In the genomic region with DNA sequence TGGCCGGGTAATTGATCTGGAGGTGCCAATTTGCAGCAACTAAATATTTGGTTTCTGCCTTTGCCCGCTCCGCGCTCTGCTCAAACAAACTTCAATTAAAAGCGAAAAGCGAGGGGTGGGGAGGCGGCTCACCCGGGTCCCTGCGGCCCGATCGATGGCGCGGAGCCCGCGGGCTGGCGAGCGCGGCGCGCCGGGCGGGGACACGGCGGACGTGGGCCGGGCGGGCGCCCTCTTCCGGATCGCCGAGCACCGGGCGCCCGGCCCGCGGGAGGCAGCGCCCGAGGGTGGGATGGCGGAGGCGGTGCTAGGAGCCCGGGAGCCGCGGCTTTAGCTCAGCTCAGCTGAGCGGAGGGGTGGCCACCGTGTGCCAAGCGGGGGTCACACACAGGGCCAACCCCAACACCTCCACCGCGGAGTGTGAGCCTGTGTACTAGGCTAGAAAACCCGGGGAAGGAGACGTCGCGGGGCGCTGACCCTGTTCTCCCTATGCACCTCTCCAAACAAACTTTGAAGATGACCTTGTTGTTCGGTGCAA, we compare ENCODE assay signal across 8 cellular contexts. TPM values are rescaled to one million over a fixed set of nuclear protein-coding genes. Genes with fewer than 3 reads are reported as not detected.
DNase-seq lines count a peak whose midpoint lies in the region; ATAC-seq, FAIRE-seq and TF ChIP-seq lines count a peak whose summit lies in the region.

No MANE protein-coding gene starts in this region.

- TF ChIP-seq EP300 in GM12878 (IDR thresholded peaks at IDR 0.05; ENCODE audit: borderline replicate concordance in 1 of 2, control insufficient read depth in 1 of 2, low read depth in 2 of 2, low read length in 2 of 2) = no peak

- H3K9me3 ChIP-seq in GM12878 (replicated peaks; ENCODE audit: control insufficient read depth, insufficient read depth, low read length) = no peaks in the 10 kb centered on the region
- H3K9me3 ChIP-seq in iPS-20b (ENCODE audit: insufficient read depth, low read depth, low read length) = no peaks in the 10 kb centered on the region; the same call in 1 of the 2 replicates
- no peaks in the 10 kb centered on the region for H3K9me3 ChIP-seq in spleen

- H3K36me3 ChIP-seq in GM12878 (ENCODE audit: control insufficient read depth in 2 of 2, insufficient read depth in 2 of 2, low read length in 1 of 2) (peaks cover under 1 to 2% of the 10 kb centered on the region in 2 experiments; a peak in 3 of 4 replicates), iPS-20b (ENCODE audit: insufficient read depth, low read depth, low read length) (no peaks in the 10 kb centered on the region; the same call in 1 of the 2 replicates), spleen (peaks cover 0 to 7% (median 0%) of the 10 kb centered on the region in 6 donors)

- no peaks in the 10 kb centered on the region for H3K79me2 ChIP-seq in GM12878 (ENCODE audit: control insufficient read depth, insufficient read depth, low read length)

- H3K9ac ChIP-seq in GM12878 (ENCODE audit: control insufficient read depth, insufficient read depth, low read length) (peak overlapping the region; percentile 43), iPS-20b (ENCODE audit: low read depth, low read length) (no peak overlapping the region)

- WGBS in GM12878 (ENCODE audit: insufficient coverage, insufficient replicate concordance, low lambda C conversion rate, missing lambda C conversion rate) = 2% methylated on average over 40 of the region's 54 CpGs
- 1 to 17% (median 4%) methylated on average over 2 to 54 of the region's 54 CpGs for WGBS in spleen, 5 donors

- H3K4me2 ChIP-seq in GM12878 (ENCODE audit: control insufficient read depth, insufficient read depth) = peak overlapping the region; percentile 91

- in situ Hi-C loops in GM12878 (cut with MboI) = no loop called here

- no peak for TF ChIP-seq RAD21 in GM12878 (IDR thresholded peaks at IDR 0.05; ENCODE audit: insufficient read depth, low read depth, low read length)

- no peaks in the 10 kb centered on the region; the same call in none of the 2 replicates for H4K20me1 ChIP-seq in GM12878 (ENCODE audit: control insufficient read depth, insufficient read depth)

- peak; percentile 88 for DNase-seq in DMS53 (lab: John Stamatoyannopoulos, UW)
- peak; percentile 73 for DNase-seq in HuH-7.5 (ENCODE audit: low spot score)
- DNase-seq in GM12878 (ENCODE audit: low read depth, low spot score) = no peak
- DNase-seq in spleen = peak; percentile 78
- DNase-seq in NK-92 (lab: John Stamatoyannopoulos, UW; ENCODE audit: unreplicated experiment) = no peak

- H3K27me3 ChIP-seq in GM12878 (replicated peaks in 1 of 2; ENCODE audit: control insufficient read depth in 2 of 2, insufficient read depth in 2 of 2, low read length in 1 of 2) (peaks cover 0 to 6% of the 10 kb centered on the region in 2 experiments; a peak in 2 of 4 replicates), iPS-20b (ENCODE audit: insufficient read depth, low read length) (peaks cover 44% of the 10 kb centered on the region), spleen (replicated peaks in 1 of 7) (peaks cover 0 to 54% (median 32%) of the 10 kb centered on the region in 7 donors)

- FAIRE-seq in GM12878 (lab: Jason Lieb, UNC) = no peak

- H3K27ac ChIP-seq in GM12878 (ENCODE audit: control insufficient read depth, insufficient read depth) (no peak overlapping the region), iPS-20b (ENCODE audit: low read length) (no peak overlapping the region), spleen (peak overlapping the region in 1 of 8 donors; percentile 18)

- BruUV-seq in GM12878 (replicated peaks; lab: Mats Ljungman, UMichigan) = no TSS peak

- ATAC-seq in SK-N-SH treated with all-trans-retinoic acid at 6 μM for 48 hours = peak; percentile 73
- ATAC-seq in GM12878 = peak; percentile 59
- no peak for ATAC-seq in HG03342 (IDR thresholded peaks at IDR 0.05; ENCODE audit: unreplicated experiment)

- SMC1A ChIA-PET in GM12878 (lab: Charles Lee; ENCODE audit: uncharacterized antibody, unreplicated experiment) = interaction anchor here (0.6 to 5.3 kb wide), 7 partner anchors 12 to 116 kb away, joined by 3 to 90 read pairs (median 6); partner anchors contain the start of gene ACBD4

- peak overlapping the region; percentile 70; the same call in 1 of the 2 replicates for H2AFZ ChIP-seq in GM12878 (ENCODE audit: control insufficient read depth, low read depth, low read length)

- H3K4me3 ChIP-seq in GM12878 (peak overlapping the region; percentile 70), iPS-20b (ENCODE audit: low read length) (peak overlapping the region; percentile 60), spleen (peak overlapping the region; percentile 24 to 75 (median 44))

- intact Hi-C loops in GM12878 (cut with micrococcal nuclease; ENCODE audit: unreplicated experiment) = loop anchor here (5.0 kb wide), 1 partner anchor 78 kb away; no protein-coding TSS in a partner anchor
- intact Hi-C loops in spleen (cut with DNase I; ENCODE audit: low total_unique reads) = loop anchor here (5.0 kb wide), 1 partner anchor 52 kb away; the partner anchor contains the start of gene C1QL1

- CTCF ChIA-PET in GM12878 (lab: Yijun Ruan, JAX) = interaction anchor here (0.7 to 9.5 kb wide), 16 partner anchors 9 to 878 kb away, joined by 3 to 156 read pairs (median 4); no protein-coding TSS in a partner anchor

- TF ChIP-seq POLR2A in GM12878 (IDR thresholded peaks at IDR 0.05; ENCODE audit: low read depth, low read length) (no peak), spleen (IDR thresholded peaks at IDR 0.05) (no peak)

- RAD21 ChIA-PET in GM12878 (lab: Charles Lee; ENCODE audit: unreplicated experiment) = interaction anchor here (0.7 to 7.9 kb wide), 7 partner anchors 20 to 99 kb away, joined by 3 to 82 read pairs (median 8); no protein-coding TSS in a partner anchor

- TF ChIP-seq CTCF in GM12878 (IDR thresholded peaks at IDR 0.05 in 2 of 3, conservative IDR thresholded peaks at IDR 0.05 in 1 of 3; ENCODE audit: control insufficient read depth in 2 of 3, extremely low read depth in 1 of 3, insufficient read depth in 1 of 3, low read depth in 3 of 3, low read length in 3 of 3) (peak; percentile 22 to 55 (median 35); a peak in 4 of 6 replicates), spleen (IDR thresholded peaks at IDR 0.05 in 8 of 11, conservative IDR thresholded peaks at IDR 0.05 in 3 of 11) (peak in 6 of 11 experiments; percentile 15 to 62 (median 51))

- H3K4me1 ChIP-seq in GM12878 (ENCODE audit: control insufficient read depth, insufficient read depth, low read length) (peaks cover 29% of the 10 kb centered on the region), iPS-20b (ENCODE audit: insufficient read depth, low read length) (peaks cover 7% of the 10 kb centered on the region; the same call in 1 of the 2 replicates), spleen (peaks cover 14 to 49% (median 38%) of the 10 kb centered on the region in 6 donors)

- POLR2A ChIA-PET in GM12878 (lab: Charles Lee) = interaction anchor here (0.6 to 2.5 kb wide), 8 partner anchors 10 to 130 kb away, joined by 3 to 13 read pairs (median 4); partner anchors contain the start of gene C1QL1

RNA-seq across cellular contexts. Expression of gene DCAKD, which starts 32.2 kb away (rescaled TPM):
- 35.2 and 43.0 TPM in 2 replicates for total RNA-seq in GM12878 (2013; cell fraction: nucleolus; rRNA removed)
- total RNA-seq in GM12878 (2014; rRNA removed) (49.4 and 62.7 TPM in 2 replicates), GM12878 (2014; rRNA removed; fragmentation: Illumina TruSeq; extraction: Trizol) (23.0 and 27.9 TPM in 2 replicates), GM12878 (2021) (44.4 and 45.8 TPM in 2 replicates), spleen (10 to 100 TPM; 16.0 to 23.7 (median 19.6) TPM)
- 11.7 TPM for polyA plus RNA-seq in GM12878 (2011; ENCODE audit: low read depth)
- polyA plus RNA-seq in GM12878 (2011; rRNA removed) (14.1 and 32.8 TPM in 2 replicates), GM12878 (2014; fragmentation: Illumina TruSeq; extraction: Trizol) (18.9 and 21.5 TPM in 2 replicates), GM12878 (2014; fragmentation: Nextera tagmentation; extraction: Ambion mirVana) (10 to 100 TPM; 11.6 to 11.7 TPM), GM12878 (2014; rRNA removed) (45.7 and 46.5 TPM in 2 replicates), GM12878 (2016; fragmentation: Nextera tagmentation; extraction: Ambion mirVana) (10 to 100 TPM; 43.8 to 46.1 TPM), spleen (10 to 100 TPM in 2 of 3 donors, 1 to 10 TPM in 1; 7.2 to 10.9 (median 10.4) TPM)
- polyA plus RNA-seq in GM12878 (2011; cell fraction: cytosol; rRNA removed) = 55.7 and 60.8 TPM in 2 replicates
- polyA plus RNA-seq in GM12878 (2011; cell fraction: nucleus; rRNA removed) = 57.5 and 71.0 TPM in 2 replicates
- polyA plus RNA-seq in GM12878 (2012) = 26.3 and 28.2 TPM in 2 replicates
- 29.1 and 56.8 TPM in 2 replicates for polyA minus RNA-seq in GM12878 (2011; rRNA and poly(A)+ RNA removed)
- 22.7 and 27.9 TPM in 2 replicates for polyA minus RNA-seq in GM12878 (2011; cell fraction: cytosol; rRNA and poly(A)+ RNA removed)
- 21.2 and 26.2 TPM in 2 replicates for polyA minus RNA-seq in GM12878 (2011; cell fraction: nucleus; rRNA and poly(A)+ RNA removed)

RNA-seq across cellular contexts. Expression of gene NMT1, which starts 41.9 kb away (rescaled TPM):
- 95.0 and 103 TPM in 2 replicates for total RNA-seq in GM12878 (2013; cell fraction: nucleolus; rRNA removed)
- total RNA-seq in GM12878 (2014; rRNA removed) = 118 and 121 TPM in 2 replicates
- total RNA-seq in GM12878 (2014; rRNA removed; fragmentation: Illumina TruSeq; extraction: Trizol) = 391 and 395 TPM in 2 replicates
- total RNA-seq in GM12878 (2021) = 204 and 223 TPM in 2 replicates
- polyA plus RNA-seq in GM12878 (2011; ENCODE audit: low read depth) = 42.9 TPM
- polyA plus RNA-seq in GM12878 (2011; rRNA removed) = 116 and 138 TPM in 2 replicates
- polyA plus RNA-seq in GM12878 (2011; cell fraction: cytosol; rRNA removed) = 65.2 and 75.7 TPM in 2 replicates
- polyA plus RNA-seq in GM12878 (2011; cell fraction: nucleus; rRNA removed) = 129 and 147 TPM in 2 replicates
- polyA plus RNA-seq in GM12878 (2012) = 87.9 and 96.7 TPM in 2 replicates
- polyA plus RNA-seq in GM12878 (2014; fragmentation: Illumina TruSeq; extraction: Trizol) = 80.7 and 216 TPM in 2 replicates
- 100 to 1,000 TPM; 282 to 342 TPM for polyA plus RNA-seq in GM12878 (2014; fragmentation: Nextera tagmentation; extraction: Ambion mirVana)
- 96.7 and 112 TPM in 2 replicates for polyA plus RNA-seq in GM12878 (2014; rRNA removed)
- polyA plus RNA-seq in GM12878 (2016; fragmentation: Nextera tagmentation; extraction: Ambion mirVana) = 100 to 1,000 TPM; 221 to 226 TPM
- 62.4 and 90.4 TPM in 2 replicates for polyA minus RNA-seq in GM12878 (2011; rRNA and poly(A)+ RNA removed)
- polyA minus RNA-seq in GM12878 (2011; cell fraction: cytosol; rRNA and poly(A)+ RNA removed) = 128 and 150 TPM in 2 replicates
- 33.1 and 219 TPM in 2 replicates for polyA minus RNA-seq in GM12878 (2011; cell fraction: nucleus; rRNA and poly(A)+ RNA removed)
- total RNA-seq in spleen = 100 to 1,000 TPM in 2 of 7 donors, 10 to 100 TPM in 5; 49.7 to 108 (median 94.4) TPM
- 10 to 100 TPM; 37.5 to 58.7 (median 37.7) TPM for polyA plus RNA-seq in spleen

RNA-seq across cellular contexts. Expression of gene C1QL1, which starts 51.1 kb away (rescaled TPM):
- not detected in 2 replicates for total RNA-seq in GM12878 (2013; cell fraction: nucleolus; rRNA removed)
- total RNA-seq in GM12878 (2014; rRNA removed) (not detected in 2 replicates), GM12878 (2014; rRNA removed; fragmentation: Illumina TruSeq; extraction: Trizol) (not detected in 2 replicates), GM12878 (2021) (not detected in 2 replicates), spleen (under 1 TPM in 1 of 7 donors, not detected in 6; 0.20 TPM)
- polyA plus RNA-seq in GM12878 (2011; ENCODE audit: low read depth) = not detected
- polyA plus RNA-seq in GM12878 (2011; rRNA removed) (not detected in 2 replicates), GM12878 (2014; fragmentation: Illumina TruSeq; extraction: Trizol) (not detected in 2 replicates), GM12878 (2014; fragmentation: Nextera tagmentation; extraction: Ambion mirVana) (not detected), GM12878 (2014; rRNA removed) (not detected in 2 replicates), GM12878 (2016; fragmentation: Nextera tagmentation; extraction: Ambion mirVana) (not detected), spleen (under 1 TPM in 1 of 3 donors, not detected in 2; 0.38 TPM)
- not detected in 2 replicates for polyA plus RNA-seq in GM12878 (2011; cell fraction: cytosol; rRNA removed)
- polyA plus RNA-seq in GM12878 (2011; cell fraction: nucleus; rRNA removed) = not detected in 2 replicates
- 0.11 TPM in 1 of 2 replicates, not detected in the other for polyA plus RNA-seq in GM12878 (2012)
- not detected in 2 replicates for polyA minus RNA-seq in GM12878 (2011; rRNA and poly(A)+ RNA removed)
- not detected in 2 replicates for polyA minus RNA-seq in GM12878 (2011; cell fraction: cytosol; rRNA and poly(A)+ RNA removed)
- not detected in 2 replicates for polyA minus RNA-seq in GM12878 (2011; cell fraction: nucleus; rRNA and poly(A)+ RNA removed)

Comparison
In these comparisons a context has a peak if more than half of its experiments do, and no peak if none do; other contexts are left out.
1. DNase-seq: peak in DMS53 (single experiment), HuH-7.5 (single experiment) and spleen (single experiment); none in GM12878 (single experiment) and NK-92 (single experiment).
2. Peak in every context shown above with its lines, with median percentiles within 50 percentile points of each other: H3K4me3 ChIP-seq.